Comparison of ENCODE assay signal across 21 cellular contexts in the genomic region with DNA sequence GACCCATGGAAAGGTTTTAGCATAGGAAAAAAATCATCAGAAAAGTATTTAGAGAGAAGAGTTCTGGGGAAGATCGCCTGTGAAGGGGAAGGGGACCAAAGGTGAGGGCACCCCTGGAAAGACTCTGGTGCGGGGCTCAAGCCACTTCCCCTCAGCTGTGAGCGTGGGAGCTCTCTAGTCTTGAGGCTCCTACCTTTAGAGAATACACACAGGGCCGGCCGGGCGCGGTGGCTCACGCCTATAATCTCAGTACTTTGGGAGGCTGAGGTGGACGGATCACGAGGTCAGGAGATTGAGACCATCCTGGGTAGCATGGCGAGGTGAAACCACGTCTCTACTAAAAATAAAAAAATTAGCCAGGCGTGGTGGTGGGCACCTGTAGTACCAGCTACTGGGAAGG. TPM values are rescaled to one million over a fixed set of nuclear protein-coding genes. Genes with fewer than 3 reads are reported as not detected.
A peak's percentile ranks its signal among the peaks of the same experiment; 100 is the strongest.
DNase-seq lines count a peak whose midpoint lies in the region; ATAC-seq and TF ChIP-seq lines count a peak whose summit lies in the region.
"Had no signal": no experiment of that assay in that cellular context is flagged by ENCODE, and none has a peak within 500 bp of the region (broad histone marks: within the 10 kb centered on the region; RNA-seq: fewer than 3 reads in every experiment).

No MANE protein-coding gene starts in this region.

- H3K27me3 ChIP-seq in Loucy (ENCODE audit: insufficient read depth, low read length, poor library complexity, severe bottlenecking) (no peaks in the 10 kb centered on the region), right cardiac atrium (ENCODE audit: control insufficient read depth, insufficient read depth) (no peaks in the 10 kb centered on the region), SJCRH30 (no peaks in the 10 kb centered on the region)
- H3K27me3 ChIP-seq: breast epithelium, colonic mucosa, esophagus squamous epithelium, gastrocnemius medialis had no signal

- H3K36me3 ChIP-seq in Loucy (ENCODE audit: insufficient read depth, low read length) (no peaks in the 10 kb centered on the region), SJCRH30 (peaks cover 8% of the 10 kb centered on the region)
- H3K36me3 ChIP-seq: breast epithelium, colonic mucosa had no signal

- H3K4me3 Mint-ChIP-seq in activated naive CD4-positive, alpha-beta T cell treated with anti-CD3 and anti-CD28 coated beads for 36 hours: no peak overlapping the region
- H3K4me3 Mint-ChIP-seq in activated naive CD4-positive, alpha-beta T cell treated with anti-CD3 and anti-CD28 coated beads, Interleukin-2, amount 10 ng/mL, durations not matched to agents 7 days and 5 days: no peak overlapping the region
- no peak overlapping the region for H3K4me3 Mint-ChIP-seq in central memory CD8-positive, alpha-beta T cell

- no peak overlapping the region for H2AFZ ChIP-seq in Loucy (ENCODE audit: low read length)

- H3K4me1 ChIP-seq in Loucy (ENCODE audit: insufficient read depth, low read length, poor library complexity, severe bottlenecking): peaks cover 15% of the 10 kb centered on the region
- no peaks in the 10 kb centered on the region for H3K4me1 ChIP-seq in right cardiac atrium (ENCODE audit: control insufficient read depth, insufficient read depth, low read length)
- no peaks in the 10 kb centered on the region for H3K4me1 ChIP-seq in SJCRH30
- H3K4me1 ChIP-seq: breast epithelium, colonic mucosa had no signal

- WGBS in right cardiac atrium: 96% methylated on average over 13 of the region's 13 CpGs

- no peak for DNase-seq in activated naive CD4-positive, alpha-beta T cell treated with anti-CD3 and anti-CD28 coated beads for 36 hours
- DNase-seq in activated naive CD4-positive, alpha-beta T cell treated with anti-CD3 and anti-CD28 coated beads, Interleukin-2, amount 10 ng/mL, durations not matched to agents 7 days and 5 days: no peak
- no peak for DNase-seq in central memory CD8-positive, alpha-beta T cell (ENCODE audit: low spot score in 2 of 2)
- DNase-seq in right cardiac atrium (no peak), NCI-H1092 (lab: John Stamatoyannopoulos, UW) (no peak), SJCRH30 (no peak)
- DNase-seq: activated CD4-positive, alpha-beta T cell treated with anti-CD3 and anti-CD28 coated beads, Interleukin-2, amount 50 U/mL, for 48 hours; colonic mucosa; DMS79; esophagus squamous epithelium; gastrocnemius medialis; HCEC 1CT; hippocampal formation; NCI-H2171; PC-3; SHP77; SW 1271 had no signal

- H3K36me3 Mint-ChIP-seq in activated naive CD4-positive, alpha-beta T cell treated with anti-CD3 and anti-CD28 coated beads for 36 hours (ENCODE audit: low read depth): peaks cover 19% of the 10 kb centered on the region
- H3K36me3 Mint-ChIP-seq in activated naive CD4-positive, alpha-beta T cell treated with anti-CD3 and anti-CD28 coated beads, Interleukin-2, amount 10 ng/mL, durations not matched to agents 7 days and 5 days: peaks cover 45% of the 10 kb centered on the region
- H3K36me3 Mint-ChIP-seq in central memory CD8-positive, alpha-beta T cell (ENCODE audit: insufficient read depth): peaks cover 44% of the 10 kb centered on the region

- TF ChIP-seq CTCF in Loucy (conservative IDR thresholded peaks at IDR 0.05; ENCODE audit: low read length): no peak

- peaks cover 9% of the 10 kb centered on the region; the same call in 1 of the 2 replicates for H3K79me2 ChIP-seq in Loucy (ENCODE audit: insufficient read depth, low read length)

- CTCF ChIA-PET in activated naive CD4-positive, alpha-beta T cell treated with anti-CD3 and anti-CD28 coated beads for 36 hours (lab: Charles Lee): no interaction called here
- CTCF ChIA-PET in activated naive CD4-positive, alpha-beta T cell treated with anti-CD3 and anti-CD28 coated beads, Interleukin-2, amount 10 ng/mL, durations not matched to agents 7 days and 5 days (lab: Charles Lee): no interaction called here

- H3K4me1 Mint-ChIP-seq in activated naive CD4-positive, alpha-beta T cell treated with anti-CD3 and anti-CD28 coated beads for 36 hours (ENCODE audit: low read depth): peaks cover 31% of the 10 kb centered on the region
- peaks cover 43% of the 10 kb centered on the region for H3K4me1 Mint-ChIP-seq in activated naive CD4-positive, alpha-beta T cell treated with anti-CD3 and anti-CD28 coated beads, Interleukin-2, amount 10 ng/mL, durations not matched to agents 7 days and 5 days
- H3K4me1 Mint-ChIP-seq in central memory CD8-positive, alpha-beta T cell: peaks cover 31% of the 10 kb centered on the region

- H3K27ac ChIP-seq in right cardiac atrium (ENCODE audit: low read length): no peak overlapping the region
- no peak overlapping the region for H3K27ac ChIP-seq in SJCRH30
- H3K27ac ChIP-seq: breast epithelium, colonic mucosa, esophagus squamous epithelium, gastrocnemius medialis had no signal

- H3K4me2 ChIP-seq in Loucy (ENCODE audit: low read depth, low read length, poor library complexity, severe bottlenecking): peak overlapping the region; percentile 24

- H3K27ac Mint-ChIP-seq in activated naive CD4-positive, alpha-beta T cell treated with anti-CD3 and anti-CD28 coated beads for 36 hours: peak overlapping the region; percentile 55
- H3K27ac Mint-ChIP-seq in activated naive CD4-positive, alpha-beta T cell treated with anti-CD3 and anti-CD28 coated beads, Interleukin-2, amount 10 ng/mL, durations not matched to agents 7 days and 5 days: no peak overlapping the region
- peak overlapping the region; percentile 0 for H3K27ac Mint-ChIP-seq in central memory CD8-positive, alpha-beta T cell (ENCODE audit: low read depth)

- no peaks in the 10 kb centered on the region for H3K9me3 Mint-ChIP-seq in activated naive CD4-positive, alpha-beta T cell treated with anti-CD3 and anti-CD28 coated beads for 36 hours
- no peaks in the 10 kb centered on the region for H3K9me3 Mint-ChIP-seq in activated naive CD4-positive, alpha-beta T cell treated with anti-CD3 and anti-CD28 coated beads, Interleukin-2, amount 10 ng/mL, durations not matched to agents 7 days and 5 days
- H3K9me3 Mint-ChIP-seq in central memory CD8-positive, alpha-beta T cell: no peaks in the 10 kb centered on the region

- no peak for ATAC-seq in central memory CD8-positive, alpha-beta T cell (replicated peaks; ENCODE audit: extremely low read depth, poor library complexity, severe bottlenecking)
- ATAC-seq in right cardiac atrium: no peak
- ATAC-seq: gastrocnemius medialis, GM12878, K562, PC-3 had no signal

- no peak overlapping the region for H3K9ac ChIP-seq in Loucy (ENCODE audit: low read depth, low read length, poor library complexity, severe bottlenecking)

- H3K4me3 ChIP-seq in Loucy (ENCODE audit: low read length, poor library complexity, severe bottlenecking) (no peak overlapping the region), right cardiac atrium (ENCODE audit: low read length) (no peak overlapping the region), SJCRH30 (no peak overlapping the region)
- H3K4me3 ChIP-seq: breast epithelium, colonic mucosa, esophagus squamous epithelium, gastrocnemius medialis, GM12878, K562 had no signal

- H4K20me1 ChIP-seq in Loucy (ENCODE audit: insufficient read depth, low read length, poor library complexity, severe bottlenecking): no peaks in the 10 kb centered on the region

- no peaks in the 10 kb centered on the region for H3K9me2 ChIP-seq in Loucy (replicated peaks; ENCODE audit: low read depth, low read length)

- no peaks in the 10 kb centered on the region for H3K27me3 Mint-ChIP-seq in activated naive CD4-positive, alpha-beta T cell treated with anti-CD3 and anti-CD28 coated beads for 36 hours (ENCODE audit: low read depth)
- no peaks in the 10 kb centered on the region for H3K27me3 Mint-ChIP-seq in activated naive CD4-positive, alpha-beta T cell treated with anti-CD3 and anti-CD28 coated beads, Interleukin-2, amount 10 ng/mL, durations not matched to agents 7 days and 5 days
- H3K27me3 Mint-ChIP-seq in central memory CD8-positive, alpha-beta T cell: no peaks in the 10 kb centered on the region

- no peaks in the 10 kb centered on the region for H3F3A ChIP-seq in Loucy (ENCODE audit: low read depth)

- intact Hi-C loops in activated naive CD4-positive, alpha-beta T cell treated with anti-CD3 and anti-CD28 coated beads for 36 hours (cut with micrococcal nuclease): no loop called here
- intact Hi-C loops in right cardiac atrium (cut with DNase I): no loop called here

- no peaks in the 10 kb centered on the region for H3K9me3 ChIP-seq in Loucy (ENCODE audit: insufficient read depth, low read depth, low read length)
- no peaks in the 10 kb centered on the region for H3K9me3 ChIP-seq in right cardiac atrium (ENCODE audit: control insufficient read depth, low read length)
- H3K9me3 ChIP-seq in SJCRH30 (replicated peaks): no peaks in the 10 kb centered on the region
- H3K9me3 ChIP-seq: breast epithelium, colonic mucosa, esophagus squamous epithelium, gastrocnemius medialis had no signal

RNA-seq across cellular contexts. Expression of gene TRIM41, which starts 6.9 kb away (rescaled TPM):
- 10 to 100 TPM; 36.5 to 37.3 TPM for total RNA-seq in activated naive CD4-positive, alpha-beta T cell treated with anti-CD3 and anti-CD28 coated beads for 36 hours
- 10 to 100 TPM; 18.6 to 21.2 (median 21.0) TPM for total RNA-seq in right cardiac atrium
- 17.0 TPM for polyA plus RNA-seq in right cardiac atrium
- 15.2 and 17.8 TPM in 2 replicates for total RNA-seq in SJCRH30 (2014; rRNA removed; shearing (Covaris generic))

RNA-seq across cellular contexts. Expression of gene RACK1, which starts 13.7 kb away (rescaled TPM):
- total RNA-seq in activated naive CD4-positive, alpha-beta T cell treated with anti-CD3 and anti-CD28 coated beads for 36 hours: 1,000 to 10,000 TPM; 3,176 to 3,362 TPM
- total RNA-seq in right cardiac atrium: 100 to 1,000 TPM; 698 to 874 (median 743) TPM
- polyA plus RNA-seq in right cardiac atrium: 1,031 TPM
- total RNA-seq in SJCRH30 (2014; rRNA removed; shearing (Covaris generic)): 5,838 and 6,264 TPM in 2 replicates

RNA-seq across cellular contexts. Expression of gene TRIM7, which starts 25.0 kb away (rescaled TPM):
- 1 to 10 TPM; 1.6 to 1.8 TPM for total RNA-seq in activated naive CD4-positive, alpha-beta T cell treated with anti-CD3 and anti-CD28 coated beads for 36 hours
- 10 to 100 TPM in 1 of 4 donors, 1 to 10 TPM in 3; 3.8 to 13.1 (median 5.3) TPM for total RNA-seq in right cardiac atrium
- polyA plus RNA-seq in right cardiac atrium: 4.4 TPM
- 6.9 and 9.0 TPM in 2 replicates for total RNA-seq in SJCRH30 (2014; rRNA removed; shearing (Covaris generic))

RNA-seq across cellular contexts. Expression of gene TRIM52, which starts 30.9 kb away (rescaled TPM):
- 10 to 100 TPM; 10.5 to 10.9 TPM for total RNA-seq in activated naive CD4-positive, alpha-beta T cell treated with anti-CD3 and anti-CD28 coated beads for 36 hours
- total RNA-seq in right cardiac atrium: 10 to 100 TPM in 2 of 4 donors, 1 to 10 TPM in 2; 8.2 to 11.6 (median 10.6) TPM
- 9.3 TPM for polyA plus RNA-seq in right cardiac atrium
- 5.3 and 7.9 TPM in 2 replicates for total RNA-seq in SJCRH30 (2014; rRNA removed; shearing (Covaris generic))
